Comparison of ENCODE assay signal across 18 cellular contexts in the genomic region with DNA sequence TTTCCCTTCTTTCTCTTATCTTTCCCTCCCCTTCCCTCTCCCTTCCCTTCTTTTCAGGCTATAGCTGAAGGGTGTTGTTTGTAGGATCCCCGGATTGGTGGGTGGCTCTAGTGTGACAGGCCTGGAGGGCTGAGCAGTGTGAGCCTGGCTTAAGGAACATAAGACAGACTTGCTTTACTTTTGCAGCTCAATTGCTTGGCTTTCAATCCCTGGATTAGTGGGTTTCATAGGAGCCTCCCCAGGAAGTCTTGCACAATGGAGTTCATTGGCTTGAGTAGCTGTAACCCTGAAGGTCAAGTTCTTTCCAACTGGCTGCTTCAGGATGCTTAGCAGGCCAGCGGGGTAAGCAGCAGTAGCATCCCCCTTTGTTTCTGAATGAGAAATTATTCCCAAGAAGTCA.
DNase-seq lines count a peak whose midpoint lies in the region; ATAC-seq and TF ChIP-seq lines count a peak whose summit lies in the region.
"Had no signal": no experiment of that assay in that cellular context is flagged by ENCODE, and none has a peak within 500 bp of the region (broad histone marks: within the 10 kb centered on the region; RNA-seq: fewer than 3 reads in every experiment).

No MANE protein-coding gene starts in this region.

- DNase-seq in A673 (ENCODE audit: low spot score) (peak; percentile 23), NT2/D1 (ENCODE audit: low read depth, low spot score) (peak; percentile 46), fibroblast of mammary gland (ENCODE audit: low read depth) (peak; percentile 12), mesendoderm (peak; percentile 18), KBM-7 (no peak), NOMO-1 treated with dmso at 0.1 percent for 144 hours (lab: John Stamatoyannopoulos, UW; ENCODE audit: unreplicated experiment) (no peak)
- no peak for DNase-seq in activated naive CD4-positive, alpha-beta T cell treated with anti-CD3 and anti-CD28 coated beads for 36 hours
- DNase-seq: ACHN; activated CD4-positive, alpha-beta T cell treated with anti-CD3 and anti-CD28 coated beads for 48 hours; activated naive CD4-positive, alpha-beta T cell treated with anti-CD3 and anti-CD28 coated beads, Interleukin-2, amount 10 ng/mL, durations not matched to agents 7 days and 5 days; CD4-positive, alpha-beta T cell; Kasumi-1; NCI-H146; stimulated activated CD4-positive, alpha-beta T cell treated with anti-CD3 and anti-CD28 coated beads, Interleukin-2, amount 100 ng/mL, for 24 hours had no signal

- no peak overlapping the region for H3K4me3 ChIP-seq in A673 (ENCODE audit: low read depth, low read length, poor library complexity, severe bottlenecking)
- H3K4me3 ChIP-seq in NT2/D1 (ENCODE audit: insufficient read length, low read depth): no peak overlapping the region
- H3K4me3 ChIP-seq in fibroblast of mammary gland (ENCODE audit: control insufficient read depth, low read depth, low read length): no peak overlapping the region
- H3K4me3 ChIP-seq in mesendoderm (ENCODE audit: low read length): no peak overlapping the region
- H3K4me3 ChIP-seq: lung, SJCRH30 had no signal

- TF ChIP-seq CTCF in A673 (conservative IDR thresholded peaks at IDR 0.05; ENCODE audit: low read depth, low read length): no peak
- no peak for TF ChIP-seq CTCF in fibroblast of mammary gland (conservative IDR thresholded peaks at IDR 0.05; ENCODE audit: control insufficient read depth, insufficient read depth, low read depth, low read length)

- H3K9ac ChIP-seq in NT2/D1 (ENCODE audit: insufficient read length, low read depth): no peak overlapping the region
- H3K9ac ChIP-seq in mesendoderm (ENCODE audit: low read length): no peak overlapping the region

- H2BK120ac ChIP-seq in mesendoderm (ENCODE audit: low read depth, low read length): no peak overlapping the region

- no peak overlapping the region for H3K18ac ChIP-seq in mesendoderm (ENCODE audit: low read length)

- no peak overlapping the region for H3K4me2 ChIP-seq in mesendoderm (ENCODE audit: low read length)

- no peak overlapping the region for H2BK5ac ChIP-seq in mesendoderm (ENCODE audit: low read length)

- CTCF ChIA-PET in A673 (lab: Charles Lee): no interaction called here
- CTCF ChIA-PET in activated naive CD4-positive, alpha-beta T cell treated with anti-CD3 and anti-CD28 coated beads for 36 hours (lab: Charles Lee): no interaction called here

- no peaks in the 10 kb centered on the region for H3K79me2 ChIP-seq in mesendoderm (ENCODE audit: control insufficient read depth, insufficient read depth, low read length)

- in situ Hi-C loops in KBM-7 (cut with MboI; ENCODE audit: low pct_unique_long_range_greater_than_20kb, low sequenced_read_pairs): no loop called here

- H3K4me3 Mint-ChIP-seq in activated naive CD4-positive, alpha-beta T cell treated with anti-CD3 and anti-CD28 coated beads for 36 hours: no peak overlapping the region
- H3K4me3 Mint-ChIP-seq: activated naive CD4-positive, alpha-beta T cell treated with anti-CD3 and anti-CD28 coated beads, Interleukin-2, amount 10 ng/mL, durations not matched to agents 7 days and 5 days; CD4-positive, alpha-beta T cell; T-helper 2 cell treated with Interferon-gamma antibody and Interleukin-4, amounts not matched to agents 5 μg/mL and 100 μg/mL, for 36 hours had no signal

- WGBS in mesendoderm (ENCODE audit: extremely low coverage, insufficient coverage, low lambda C conversion rate): no CpG with 5 or more reads among the region's 2 CpGs

- no peak for ATAC-seq in GM21619 (IDR thresholded peaks at IDR 0.05; ENCODE audit: unreplicated experiment)

- no peaks in the 10 kb centered on the region for H3K79me1 ChIP-seq in mesendoderm (ENCODE audit: low read length)

- no peak overlapping the region for H4K8ac ChIP-seq in mesendoderm (ENCODE audit: low read depth, low read length)

- H3K27me3 ChIP-seq in A673 (replicated peaks; ENCODE audit: insufficient read depth, low read depth, low read length, poor library complexity): no peaks in the 10 kb centered on the region
- H3K27me3 ChIP-seq in NT2/D1 (ENCODE audit: insufficient read depth, insufficient read length): no peaks in the 10 kb centered on the region
- no peaks in the 10 kb centered on the region for H3K27me3 ChIP-seq in mesendoderm (ENCODE audit: insufficient read depth, low read length, poor library complexity)

- H2BK15ac ChIP-seq in mesendoderm (replicated peaks; ENCODE audit: low read depth): no peak overlapping the region

- no peaks in the 10 kb centered on the region for H3K9me3 Mint-ChIP-seq in activated naive CD4-positive, alpha-beta T cell treated with anti-CD3 and anti-CD28 coated beads for 36 hours

- H2AK5ac ChIP-seq in mesendoderm (ENCODE audit: low read length): no peak overlapping the region

- H3K56ac ChIP-seq in mesendoderm (ENCODE audit: low read length): no peak overlapping the region

- no peak overlapping the region for H3K27ac Mint-ChIP-seq in activated naive CD4-positive, alpha-beta T cell treated with anti-CD3 and anti-CD28 coated beads for 36 hours
- H3K27ac Mint-ChIP-seq: activated naive CD4-positive, alpha-beta T cell treated with anti-CD3 and anti-CD28 coated beads, Interleukin-2, amount 10 ng/mL, durations not matched to agents 7 days and 5 days; CD4-positive, alpha-beta T cell; T-helper 2 cell treated with Interferon-gamma antibody and Interleukin-4, amounts not matched to agents 5 μg/mL and 100 μg/mL, for 36 hours had no signal

- BruUV-seq in A673 (replicated peaks; lab: Mats Ljungman, UMichigan): no TSS peak

- peaks cover 2% of the 10 kb centered on the region for H3K36me3 Mint-ChIP-seq in activated naive CD4-positive, alpha-beta T cell treated with anti-CD3 and anti-CD28 coated beads for 36 hours (ENCODE audit: low read depth)
- H3K36me3 Mint-ChIP-seq: activated naive CD4-positive, alpha-beta T cell treated with anti-CD3 and anti-CD28 coated beads, Interleukin-2, amount 10 ng/mL, durations not matched to agents 7 days and 5 days had no signal

- no peak overlapping the region for H4K5ac ChIP-seq in mesendoderm (ENCODE audit: low read length)

- H3K23ac ChIP-seq in mesendoderm (ENCODE audit: low read length): no peak overlapping the region

- H3K4ac ChIP-seq in mesendoderm (ENCODE audit: low read depth, low read length): no peak overlapping the region

- no peak overlapping the region for H3K27ac ChIP-seq in A673 (ENCODE audit: low read depth, low read length, poor library complexity, severe bottlenecking)
- peak overlapping the region; percentile 19 for H3K27ac ChIP-seq in mesendoderm (ENCODE audit: low read depth, low read length)
- H3K27ac ChIP-seq: SJCRH30 had no signal

- POLR2A ChIA-PET in A673 (lab: Charles Lee; ENCODE audit: low non-redundant PET): no interaction called here

- peaks cover 23% of the 10 kb centered on the region for H3K27me3 Mint-ChIP-seq in activated naive CD4-positive, alpha-beta T cell treated with anti-CD3 and anti-CD28 coated beads for 36 hours (ENCODE audit: low read depth)

- H3K4me1 Mint-ChIP-seq in activated naive CD4-positive, alpha-beta T cell treated with anti-CD3 and anti-CD28 coated beads for 36 hours (ENCODE audit: low read depth): no peaks in the 10 kb centered on the region

- peaks cover 11% of the 10 kb centered on the region for H3K4me1 ChIP-seq in A673 (ENCODE audit: insufficient read depth, low read length, poor library complexity, severe bottlenecking)
- H3K4me1 ChIP-seq in NT2/D1 (ENCODE audit: insufficient read depth, insufficient read length): peaks cover 14% of the 10 kb centered on the region
- peaks cover 4% of the 10 kb centered on the region for H3K4me1 ChIP-seq in mesendoderm (ENCODE audit: control insufficient read depth, low read depth, low read length)

- H3K9me3 ChIP-seq in A673 (ENCODE audit: low read depth, low read length, poor library complexity, severe bottlenecking) (no peaks in the 10 kb centered on the region), NT2/D1 (ENCODE audit: insufficient read depth, low read length) (peaks cover 5% of the 10 kb centered on the region; the same call in 1 of the 2 replicates)
- H3K9me3 ChIP-seq: SJCRH30 had no signal

- H3K36me3 ChIP-seq in A673 (ENCODE audit: insufficient read depth, low read length, poor library complexity, severe bottlenecking) (no peaks in the 10 kb centered on the region), NT2/D1 (ENCODE audit: insufficient read depth, insufficient read length, low read length) (no peaks in the 10 kb centered on the region), mesendoderm (ENCODE audit: control insufficient read depth, insufficient read depth, low read length) (no peaks in the 10 kb centered on the region)
- H3K36me3 ChIP-seq: SJCRH30 had no signal

- intact Hi-C loops in A673 (cut with micrococcal nuclease; ENCODE audit: unreplicated experiment): no loop called here
- intact Hi-C loops in activated naive CD4-positive, alpha-beta T cell treated with anti-CD3 and anti-CD28 coated beads for 36 hours (cut with micrococcal nuclease): no loop called here

Comparison
In these comparisons a context has a peak if more than half of its experiments do, and no peak if none do; other contexts are left out.
1. DNase-seq: peak in A673 (single experiment), NT2/D1 (single experiment), fibroblast of mammary gland (single experiment) and mesendoderm (single experiment); none in activated naive CD4-positive, alpha-beta T cell treated with anti-CD3 and anti-CD28 coated beads for 36 hours (single experiment), KBM-7 (single experiment) and NOMO-1 treated with dmso at 0.1 percent for 144 hours (single experiment).